In genomic region chr15:48645558-48646330, GRCh38 we compare ENCODE assay signal across 8 cellular contexts. TPM values are rescaled to one million over a fixed set of nuclear protein-coding genes. Genes with fewer than 3 reads are reported as not detected.
A peak's percentile ranks its signal among the peaks of the same experiment; 100 is the strongest.
DNase-seq lines count a peak whose midpoint lies in the region; ATAC-seq and TF ChIP-seq lines count a peak whose summit lies in the region.

FBN1 (minus strand) TSS chr15:48645709; CDS start chr15:48644769, 940 bp downstream.

- TF ChIP-seq POLR2A in ovary (IDR thresholded peaks at IDR 0.05) = peak; percentile 77

- TF ChIP-seq EP300 in ovary (IDR thresholded peaks at IDR 0.05) = no peak

- peak within 1 kb of the TSS; percentile 51 for H3K4me3 Mint-ChIP-seq in activated CD4-positive, alpha-beta T cell treated with anti-CD3 and anti-CD28 coated beads for 36 hours

- POLR2A ChIA-PET in activated CD4-positive, alpha-beta T cell treated with anti-CD3 and anti-CD28 coated beads for 36 hours (lab: Charles Lee) = no interaction called here

- peaks cover 33% of the 10 kb centered on the region for H3K27me3 Mint-ChIP-seq in activated CD4-positive, alpha-beta T cell treated with anti-CD3 and anti-CD28 coated beads for 36 hours

- no peak within 1 kb of the TSS for H3K27ac Mint-ChIP-seq in activated CD4-positive, alpha-beta T cell treated with anti-CD3 and anti-CD28 coated beads for 36 hours

- peaks cover 60% of the 10 kb centered on the region for H3K4me1 ChIP-seq in left ventricle myocardium inferior
- H3K4me1 ChIP-seq in ovary (ENCODE audit: insufficient read depth) = peaks cover 5% of the 10 kb centered on the region

- peaks cover 4% of the 10 kb centered on the region for H3K4me1 Mint-ChIP-seq in activated CD4-positive, alpha-beta T cell treated with anti-CD3 and anti-CD28 coated beads for 36 hours

- H3K36me3 Mint-ChIP-seq in activated CD4-positive, alpha-beta T cell treated with anti-CD3 and anti-CD28 coated beads for 36 hours (ENCODE audit: low read depth) = no peaks in the 10 kb centered on the region

- H3K36me3 ChIP-seq in left ventricle myocardium inferior (no peaks in the 10 kb centered on the region), ovary (no peaks in the 10 kb centered on the region)

- TF ChIP-seq CTCF in left ventricle myocardium inferior (IDR thresholded peaks at IDR 0.05; ENCODE audit: borderline replicate concordance) (no peak), ovary (IDR thresholded peaks at IDR 0.05) (no peak)

- in situ Hi-C loops in KBM-7 (cut with MboI; ENCODE audit: low pct_unique_long_range_greater_than_20kb, low sequenced_read_pairs) = no loop called here

- peak within 1 kb of the TSS; percentile 97 for H3K4me3 ChIP-seq in left ventricle myocardium inferior
- peak within 1 kb of the TSS; percentile 93 for H3K4me3 ChIP-seq in ovary

- peak; percentile 50 for ATAC-seq in activated CD4-positive, alpha-beta T cell treated with anti-CD3 and anti-CD28 coated beads for 36 hours
- ATAC-seq in GM21825 (IDR thresholded peaks at IDR 0.05; ENCODE audit: unreplicated experiment) = peak; percentile 63

- peaks cover 29% of the 10 kb centered on the region for H3K27me3 ChIP-seq in left ventricle myocardium inferior (ENCODE audit: low read depth)
- H3K27me3 ChIP-seq in ovary = no peaks in the 10 kb centered on the region

- no peaks in the 10 kb centered on the region for H3K9me3 ChIP-seq in left ventricle myocardium inferior (replicated peaks)
- H3K9me3 ChIP-seq in ovary = no peaks in the 10 kb centered on the region

- no peaks in the 10 kb centered on the region for H3K9me3 Mint-ChIP-seq in activated CD4-positive, alpha-beta T cell treated with anti-CD3 and anti-CD28 coated beads for 36 hours (ENCODE audit: low read depth)

- 0% methylated on average over 40 to 66 of the region's 66 CpGs for WGBS in ovary, 3 donors

- H3K27ac ChIP-seq in left ventricle myocardium inferior (replicated peaks) (peak within 1 kb of the TSS; percentile 92), ovary (peak within 1 kb of the TSS; percentile 74 to 86)

- CTCF ChIA-PET in activated CD4-positive, alpha-beta T cell treated with anti-CD3 and anti-CD28 coated beads for 36 hours (lab: Charles Lee) = interaction anchor here (0.6 kb wide), 1 partner anchor 271 kb away, joined by 3 read pairs; no protein-coding TSS in a partner anchor

- DNase-seq in activated CD4-positive, alpha-beta T cell treated with anti-CD3 and anti-CD28 coated beads for 36 hours = peak; percentile 46
- no peak for DNase-seq in activated CD4-positive, alpha-beta T cell treated with anti-CD3 and anti-CD28 coated beads, Interleukin-2, amount 50 U/mL, for 1 hour
- DNase-seq in KBM-7 (peak; percentile 38), amniotic stem cell (lab: John Stamatoyannopoulos, UW) (peak; percentile 83), left ventricle myocardium inferior (peak; percentile 71), ovary (peak; percentile 84 to 89 (median 87)), NCI-H187 (lab: John Stamatoyannopoulos, UW) (no peak)

- intact Hi-C loops in activated CD4-positive, alpha-beta T cell treated with anti-CD3 and anti-CD28 coated beads for 36 hours (cut with DNase I, micrococcal nuclease) = no loop called here
- intact Hi-C loops in left ventricle myocardium inferior (cut with micrococcal nuclease) (loop anchor here (10.0 kb wide), 1 partner anchor 111 kb away; no protein-coding TSS in a partner anchor), ovary (cut with DNase I) (loop anchor here in 3 of 4 donors (10.0 kb wide), 4 partner anchors 111 to 281 kb away; no protein-coding TSS in a partner anchor)

RNA-seq across cellular contexts. Expression of gene FBN1, which starts in this region (rescaled TPM):
- under 1 TPM; 0.56 to 0.59 TPM for total RNA-seq in activated CD4-positive, alpha-beta T cell treated with anti-CD3 and anti-CD28 coated beads for 36 hours
- total RNA-seq in left ventricle myocardium inferior = 45.5 TPM
- total RNA-seq in ovary = 100 to 1,000 TPM in 3 of 7 donors, 10 to 100 TPM in 4; 62.5 to 143 (median 97.4) TPM
- polyA plus RNA-seq in ovary = 100 to 1,000 TPM in 1 of 2 donors, 10 to 100 TPM in 1; 82.2 to 159 TPM

Comparison
In these comparisons a context has a peak if more than half of its experiments do, and no peak if none do; other contexts are left out.
1. RNA of gene FBN1 (total RNA-seq): 62.5 to 143 TPM in ovary and 45.5 TPM in left ventricle myocardium inferior (single experiment); 0.56 to 0.59 TPM in activated CD4-positive, alpha-beta T cell treated with anti-CD3 and anti-CD28 coated beads for 36 hours; every median in the first group is over 10 times any median in the second.
2. Peak in DNase-seq and ATAC-seq in activated CD4-positive, alpha-beta T cell treated with anti-CD3 and anti-CD28 coated beads for 36 hours; RNA of the gene not detected or under 1 TPM.
3. DNase-seq: peak in KBM-7 (single experiment), amniotic stem cell (single experiment), left ventricle myocardium inferior (single experiment) and ovary (5 of 5); none in activated CD4-positive, alpha-beta T cell treated with anti-CD3 and anti-CD28 coated beads, Interleukin-2, amount 50 U/mL, for 1 hour (single experiment) and NCI-H187 (0 of 2).
4. intact Hi-C loops: an anchor here in left ventricle myocardium inferior (10.0 kb wide) and ovary (10.0 kb wide); none called in activated CD4-positive, alpha-beta T cell treated with anti-CD3 and anti-CD28 coated beads for 36 hours.